15 cellular contexts compared by ENCODE assay signal in genomic region chr11:134660416-134660815, GRCh38.
DNase-seq lines count a peak whose midpoint lies in the region; ATAC-seq and TF ChIP-seq lines count a peak whose summit lies in the region.
"Had no signal": no experiment of that assay in that cellular context is flagged by ENCODE, and none has a peak within 500 bp of the region (broad histone marks: within the 10 kb centered on the region; RNA-seq: fewer than 3 reads in every experiment).

No MANE protein-coding gene starts in this region.

- intact Hi-C loops in Right ventricle myocardium inferior (cut with DNase I) = no loop called here

- H3K9me3 ChIP-seq in right atrium auricular region (no peaks in the 10 kb centered on the region), WERI-Rb-1 (ENCODE audit: severe bottlenecking) (peaks cover 5% of the 10 kb centered on the region), lung (ENCODE audit: control insufficient read depth in 2 of 2, insufficient read depth in 1 of 2, low read length in 1 of 2) (no peaks in the 10 kb centered on the region)

- peak; percentile 34 for DNase-seq in right atrium auricular region (ENCODE audit: low spot score)
- DNase-seq in Right ventricle myocardium inferior (ENCODE audit: missing footprints) = no peak
- DNase-seq in WERI-Rb-1 = peak; percentile 30
- DNase-seq in lung (ENCODE audit: low spot score) = peak; percentile 13
- DNase-seq in GM10266 (ENCODE audit: extremely low spot score) = no peak
- no peak for DNase-seq in hippocampal formation (lab: John Stamatoyannopoulos, UW)
- DNase-seq: C1 segment of cervical spinal cord; Calu3; CD4-positive, alpha-beta T cell; DMS153; DMS79 treated with DMSO at 0.1 percent for 48 hours; GDM1; HCEC 1CT; HFFc6 had no signal

- H3K27me3 ChIP-seq in right atrium auricular region = no peaks in the 10 kb centered on the region
- H3K27me3 ChIP-seq in WERI-Rb-1 (ENCODE audit: insufficient read depth, low read depth, severe bottlenecking) = peaks cover 14% of the 10 kb centered on the region
- H3K27me3 ChIP-seq in lung (ENCODE audit: control insufficient read depth, insufficient read depth) = no peaks in the 10 kb centered on the region

- H3K4me1 ChIP-seq in right atrium auricular region = no peaks in the 10 kb centered on the region
- H3K4me1 ChIP-seq in lung (ENCODE audit: control insufficient read depth in 2 of 2, insufficient read depth in 2 of 2, low read length in 2 of 2) = no peaks in the 10 kb centered on the region

- ATAC-seq in Right ventricle myocardium inferior (no peak), lung (ENCODE audit: insufficient read depth, low FRiP score) (no peak), GM21529 (IDR thresholded peaks at IDR 0.05; ENCODE audit: unreplicated experiment) (no peak)

- no peak overlapping the region for H3K27ac ChIP-seq in right atrium auricular region
- no peak overlapping the region for H3K27ac ChIP-seq in WERI-Rb-1
- H3K27ac ChIP-seq in lung (ENCODE audit: low read depth in 1 of 2, low read length in 1 of 2) = no peak overlapping the region

- H3K36me3 ChIP-seq in right atrium auricular region = no peaks in the 10 kb centered on the region
- H3K36me3 ChIP-seq in WERI-Rb-1 = no peaks in the 10 kb centered on the region
- no peaks in the 10 kb centered on the region for H3K36me3 ChIP-seq in lung (ENCODE audit: control insufficient read depth in 2 of 2, insufficient read depth in 2 of 2, low read length in 2 of 2)

- 79 to 82% methylated on average over 1 of the region's 1 CpG for WGBS in lung, 2 donors

- no peak overlapping the region for H3K4me3 ChIP-seq in right atrium auricular region
- H3K4me3 ChIP-seq in WERI-Rb-1 (ENCODE audit: low read depth, low read length) = no peak overlapping the region
- H3K4me3 ChIP-seq in lung = no peak overlapping the region

- TF ChIP-seq CTCF in right atrium auricular region (IDR thresholded peaks at IDR 0.05) (no peak), WERI-Rb-1 (IDR thresholded peaks at IDR 0.05; ENCODE audit: low read depth, low read length) (no peak), lung (IDR thresholded peaks at IDR 0.05; ENCODE audit: control extremely low read depth, extremely low read depth) (no peak), GM10266 (IDR thresholded peaks at IDR 0.05; ENCODE audit: control insufficient read depth, insufficient read depth, low read depth, missing control alignments) (no peak)

Comparison
In these comparisons a context has a peak if more than half of its experiments do, and no peak if none do; other contexts are left out.
1. DNase-seq: peak in right atrium auricular region (single experiment), WERI-Rb-1 (single experiment) and lung (single experiment); none in Right ventricle myocardium inferior (single experiment), GM10266 (single experiment) and hippocampal formation (0 of 2).